9 cellular contexts compared by ENCODE assay signal in genomic region chr14:73227812-73228781, GRCh38. TPM values are rescaled to one million over a fixed set of nuclear protein-coding genes. Genes with fewer than 3 reads are reported as not detected.
A peak's percentile ranks its signal among the peaks of the same experiment; 100 is the strongest.
DNase-seq lines count a peak whose midpoint lies in the region; ATAC-seq, FAIRE-seq and TF ChIP-seq lines count a peak whose summit lies in the region.
"Had no signal": no experiment of that assay in that cellular context is flagged by ENCODE, and none has a peak within 500 bp of the region (broad histone marks: within the 10 kb centered on the region; RNA-seq: fewer than 3 reads in every experiment).

No MANE protein-coding gene starts in this region.

- peaks cover 4% of the 10 kb centered on the region for H3K4me1 Mint-ChIP-seq in activated CD4-positive, alpha-beta memory T cell treated with anti-CD3 and anti-CD28 coated beads for 36 hours (ENCODE audit: low read depth)

- no peak for FAIRE-seq in GM12878 (lab: Jason Lieb, UNC)

- no peak for TF ChIP-seq EP300 in GM12878 (IDR thresholded peaks at IDR 0.05; ENCODE audit: borderline replicate concordance in 1 of 2, control insufficient read depth in 1 of 2, low read depth in 2 of 2, low read length in 2 of 2)

- H3K9me3 Mint-ChIP-seq in activated CD4-positive, alpha-beta memory T cell treated with anti-CD3 and anti-CD28 coated beads for 36 hours, result no peaks in the 10 kb centered on the region

- TF ChIP-seq CTCF in HFF-Myc (IDR thresholded peaks at IDR 0.05; ENCODE audit: low read depth, low read length, missing control alignments) (no peak), GM12878 (IDR thresholded peaks at IDR 0.05 in 2 of 3, conservative IDR thresholded peaks at IDR 0.05 in 1 of 3; ENCODE audit: control insufficient read depth in 2 of 3, extremely low read depth in 1 of 3, insufficient read depth in 1 of 3, low read depth in 3 of 3, low read length in 3 of 3) (no peak), hepatocyte (IDR thresholded peaks at IDR 0.05; ENCODE audit: poor library complexity) (no peak)

- H3K27me3 ChIP-seq in GM12878 (replicated peaks in 1 of 2; ENCODE audit: control insufficient read depth in 2 of 2, insufficient read depth in 2 of 2, low read length in 1 of 2), result no peaks in the 10 kb centered on the region
- H3K27me3 ChIP-seq in hepatocyte, result no peaks in the 10 kb centered on the region
- H3K27me3 ChIP-seq in subcutaneous abdominal adipose tissue (ENCODE audit: control insufficient read depth in 5 of 5, insufficient read depth in 4 of 5, low read length in 5 of 5), result peaks cover 0 to 7% (median 0%) of the 10 kb centered on the region in 5 donors

- H3K4me2 ChIP-seq in GM12878 (ENCODE audit: control insufficient read depth, insufficient read depth) (no peak overlapping the region), hepatocyte (peak overlapping the region; percentile 41)

- peaks cover 7% of the 10 kb centered on the region for H3K36me3 Mint-ChIP-seq in activated CD4-positive, alpha-beta memory T cell treated with anti-CD3 and anti-CD28 coated beads for 36 hours

- no peak overlapping the region for H2AFZ ChIP-seq in GM12878 (ENCODE audit: control insufficient read depth, low read depth, low read length)
- no peak overlapping the region for H2AFZ ChIP-seq in hepatocyte

- no peak for TF ChIP-seq RAD21 in GM12878 (IDR thresholded peaks at IDR 0.05; ENCODE audit: insufficient read depth, low read depth, low read length)

- no peak overlapping the region for H3K27ac ChIP-seq in GM12878 (ENCODE audit: control insufficient read depth, insufficient read depth)
- peak overlapping the region; percentile 63 for H3K27ac ChIP-seq in hepatocyte
- peak overlapping the region; percentile 52 for H3K27ac ChIP-seq in subcutaneous abdominal adipose tissue (ENCODE audit: low read depth, low read length)

- 93% methylated on average over 25 of the region's 25 CpGs for WGBS in GM12878 (ENCODE audit: insufficient coverage, insufficient replicate concordance, low lambda C conversion rate, missing lambda C conversion rate)
- 46% methylated on average over 25 of the region's 25 CpGs for WGBS in hepatocyte (ENCODE audit: low lambda C conversion rate, missing lambda C conversion rate)

- H3K4me3 ChIP-seq in HFF-Myc (replicated peaks; ENCODE audit: low read depth, low read length), result peak overlapping the region; percentile 18
- no peak overlapping the region for H3K4me3 ChIP-seq in GM12878
- no peak overlapping the region for H3K4me3 ChIP-seq in hepatocyte
- no peak overlapping the region for H3K4me3 ChIP-seq in subcutaneous abdominal adipose tissue (ENCODE audit: low read depth in 1 of 5, low read length in 5 of 5)

- BruUV-seq in GM12878 (replicated peaks; lab: Mats Ljungman, UMichigan), result no TSS peak

- H3K36me3 ChIP-seq in GM12878 (ENCODE audit: control insufficient read depth in 2 of 2, insufficient read depth in 2 of 2, low read length in 1 of 2) (no peaks in the 10 kb centered on the region; a peak in 2 of 4 replicates), hepatocyte (replicated peaks; ENCODE audit: insufficient read depth, low read depth) (no peaks in the 10 kb centered on the region), subcutaneous abdominal adipose tissue (ENCODE audit: control insufficient read depth in 5 of 5, insufficient read depth in 5 of 5, low read length in 5 of 5) (peaks cover 0 to 13% (median 2%) of the 10 kb centered on the region in 5 donors)

- no peak overlapping the region for H3K27ac Mint-ChIP-seq in activated CD4-positive, alpha-beta memory T cell treated with anti-CD3 and anti-CD28 coated beads for 36 hours

- H3K27me3 Mint-ChIP-seq in activated CD4-positive, alpha-beta memory T cell treated with anti-CD3 and anti-CD28 coated beads for 36 hours, result peaks cover 2% of the 10 kb centered on the region

- no peak overlapping the region for H3K4me3 Mint-ChIP-seq in activated CD4-positive, alpha-beta memory T cell treated with anti-CD3 and anti-CD28 coated beads for 36 hours

- H3K79me2 ChIP-seq in GM12878 (ENCODE audit: control insufficient read depth, insufficient read depth, low read length), result no peaks in the 10 kb centered on the region
- no peaks in the 10 kb centered on the region for H3K79me2 ChIP-seq in hepatocyte

- CTCF ChIA-PET in GM12878 (lab: Yijun Ruan, JAX), result interaction anchor here (6.6 kb wide), 1 partner anchor 243 kb away, joined by 75 read pairs; no protein-coding TSS in a partner anchor
- CTCF ChIA-PET in activated CD4-positive, alpha-beta memory T cell treated with anti-CD3 and anti-CD28 coated beads for 36 hours (lab: Charles Lee), result interaction anchor here (0.9 kb wide), 1 partner anchor 244 kb away, joined by 3 read pairs; no protein-coding TSS in a partner anchor

- POLR2A ChIA-PET in GM12878 (lab: Charles Lee), result no interaction called here
- POLR2A ChIA-PET in activated CD4-positive, alpha-beta memory T cell treated with anti-CD3 and anti-CD28 coated beads for 36 hours (lab: Charles Lee), result no interaction called here

- H3K4me1 ChIP-seq in GM12878 (ENCODE audit: control insufficient read depth, insufficient read depth, low read length), result peaks cover 8% of the 10 kb centered on the region
- H3K4me1 ChIP-seq in hepatocyte (ENCODE audit: insufficient read depth), result peaks cover 22% of the 10 kb centered on the region
- peaks cover 2 to 23% (median 12%) of the 10 kb centered on the region in 5 donors for H3K4me1 ChIP-seq in subcutaneous abdominal adipose tissue (ENCODE audit: control insufficient read depth in 5 of 5, insufficient read depth in 5 of 5, low read length in 5 of 5)

- DNase-seq in HFF-Myc (ENCODE audit: extremely low read depth, low read depth) (peak; percentile 80), GM12878 (ENCODE audit: low read depth, low spot score) (no peak), hepatocyte (ENCODE audit: low spot score) (peak; percentile 74), NOMO-1 treated with dmso at 0.1 percent for 144 hours (lab: John Stamatoyannopoulos, UW; ENCODE audit: unreplicated experiment) (no peak), NCI-H1930 (lab: John Stamatoyannopoulos, UW) (no peak)
- DNase-seq in activated CD4-positive, alpha-beta memory T cell treated with anti-CD3 and anti-CD28 coated beads for 36 hours, result no peak
- DNase-seq: effector CD8-positive, alpha-beta T cell had no signal

- SMC1A ChIA-PET in GM12878 (lab: Charles Lee; ENCODE audit: uncharacterized antibody, unreplicated experiment), result no interaction called here

- H3K9me3 ChIP-seq in GM12878 (replicated peaks; ENCODE audit: control insufficient read depth, insufficient read depth, low read length) (no peaks in the 10 kb centered on the region), hepatocyte (ENCODE audit: low read depth) (no peaks in the 10 kb centered on the region), subcutaneous abdominal adipose tissue (ENCODE audit: control insufficient read depth in 5 of 5, low read length in 5 of 5) (no peaks in the 10 kb centered on the region)

- intact Hi-C loops in GM12878 (cut with micrococcal nuclease; ENCODE audit: unreplicated experiment), result no loop called here
- intact Hi-C loops in activated CD4-positive, alpha-beta memory T cell treated with anti-CD3 and anti-CD28 coated beads for 36 hours (cut with micrococcal nuclease), result no loop called here

- no peaks in the 10 kb centered on the region for H3K9me2 ChIP-seq in hepatocyte (replicated peaks; ENCODE audit: insufficient read depth)

- RAD21 ChIA-PET in GM12878 (lab: Charles Lee; ENCODE audit: unreplicated experiment), result no interaction called here

- peak; percentile 24 for ATAC-seq in GM12878
- no peak for ATAC-seq in GM18519 (IDR thresholded peaks at IDR 0.05; ENCODE audit: low FRiP score, unreplicated experiment)

- no peak overlapping the region for H3K9ac ChIP-seq in GM12878 (ENCODE audit: control insufficient read depth, insufficient read depth, low read length)
- peak overlapping the region in 1 of 5 donors; percentile 31 for H3K9ac ChIP-seq in subcutaneous abdominal adipose tissue (ENCODE audit: low read length in 5 of 5)

- in situ Hi-C loops in GM12878 (cut with MboI), result no loop called here

- TF ChIP-seq POLR2A in GM12878 (IDR thresholded peaks at IDR 0.05; ENCODE audit: low read depth, low read length), result no peak

- H4K20me1 ChIP-seq in GM12878 (ENCODE audit: control insufficient read depth, insufficient read depth), result no peaks in the 10 kb centered on the region
- no peaks in the 10 kb centered on the region for H4K20me1 ChIP-seq in hepatocyte (ENCODE audit: insufficient read depth, poor library complexity, severe bottlenecking)

TF ChIP-seq in GM12878, 131 proteins besides CTCF, POLR2A, EP300 and RAD21:
- TF ChIP-seq RELA (IDR thresholded peaks at IDR 0.05; ENCODE audit: borderline replicate concordance, partially characterized antibody) (no peak), JUND (IDR thresholded peaks at IDR 0.05; ENCODE audit: low read depth, low read length) (no peak), MTA2 (IDR thresholded peaks at IDR 0.05; ENCODE audit: low read depth) (no peak)

RNA-seq across cellular contexts. Expression of gene PAPLN, which starts 9.2 kb away (rescaled TPM):
- 83.0 and 91.1 TPM in 2 replicates for total RNA-seq in GM12878 (2013; cell fraction: nucleolus; rRNA removed)
- 9.9 and 10.7 TPM in 2 replicates for total RNA-seq in GM12878 (2014; rRNA removed)
- total RNA-seq in GM12878 (2014; rRNA removed; fragmentation: Illumina TruSeq; extraction: Trizol), result 6.4 and 7.1 TPM in 2 replicates
- total RNA-seq in GM12878 (2021), result 11.4 and 15.6 TPM in 2 replicates
- 6.3 TPM for polyA plus RNA-seq in GM12878 (2011; ENCODE audit: low read depth)
- polyA plus RNA-seq in GM12878 (2011; rRNA removed), result 18.9 and 23.5 TPM in 2 replicates
- polyA plus RNA-seq in GM12878 (2011; cell fraction: cytosol; rRNA removed), result 13.4 and 15.6 TPM in 2 replicates
- 121 and 135 TPM in 2 replicates for polyA plus RNA-seq in GM12878 (2011; cell fraction: nucleus; rRNA removed)
- polyA plus RNA-seq in GM12878 (2012), result 5.7 and 13.3 TPM in 2 replicates
- 7.7 and 11.8 TPM in 2 replicates for polyA plus RNA-seq in GM12878 (2014; fragmentation: Illumina TruSeq; extraction: Trizol)
- 1 to 10 TPM; 1.8 to 2.6 TPM for polyA plus RNA-seq in GM12878 (2014; fragmentation: Nextera tagmentation; extraction: Ambion mirVana)
- polyA plus RNA-seq in GM12878 (2014; rRNA removed), result 15.7 and 19.8 TPM in 2 replicates
- polyA plus RNA-seq in GM12878 (2016; fragmentation: Nextera tagmentation; extraction: Ambion mirVana), result 1 to 10 TPM; 3.8 to 7.0 TPM
- 9.6 and 21.2 TPM in 2 replicates for polyA minus RNA-seq in GM12878 (2011; rRNA and poly(A)+ RNA removed)
- polyA minus RNA-seq in GM12878 (2011; cell fraction: cytosol; rRNA and poly(A)+ RNA removed), result 4.7 and 7.6 TPM in 2 replicates
- 34.9 and 47.5 TPM in 2 replicates for polyA minus RNA-seq in GM12878 (2011; cell fraction: nucleus; rRNA and poly(A)+ RNA removed)
- 10.1 and 13.4 TPM in 2 replicates for total RNA-seq in hepatocyte
- polyA plus RNA-seq in hepatocyte, result 7.6 and 8.2 TPM in 2 replicates
- total RNA-seq in activated CD4-positive, alpha-beta memory T cell treated with anti-CD3 and anti-CD28 coated beads for 36 hours, result under 1 TPM; 0.62 to 0.65 TPM

Comparison
In these comparisons a context has a peak if more than half of its experiments do, and no peak if none do; other contexts are left out.
1. DNase-seq: peak in HFF-Myc (single experiment) and hepatocyte (single experiment); none in GM12878 (single experiment), NOMO-1 treated with dmso at 0.1 percent for 144 hours (single experiment), NCI-H1930 (0 of 2) and activated CD4-positive, alpha-beta memory T cell treated with anti-CD3 and anti-CD28 coated beads for 36 hours (single experiment).